ENCODE assay signal across 1 cellular context in genomic region chr3:71060536-71060935, GRCh38.
A peak's percentile ranks its signal among the peaks of the same experiment; 100 is the strongest.
TF ChIP-seq lines count a peak whose summit lies in the region.

No MANE protein-coding gene starts in this region.

TF ChIP-seq in HepG2, 621 proteins besides CTCF, POLR2A, EP300 and RAD21 (continued from another document and continues in another):
- TF ChIP-seq ZNF614 (CRISPR knock-in tag; IDR thresholded peaks at IDR 0.05; ENCODE audit: borderline replicate concordance), result no peak
- TF ChIP-seq SRSF1 (optimal IDR thresholded peaks at IDR 0.05; ENCODE audit: low read depth, low read length), result no peak
- TF ChIP-seq FOSL2 (CRISPR knock-in tag; IDR thresholded peaks at IDR 0.05), result no peak
- no peak for TF ChIP-seq ZNF432 (CRISPR knock-in tag; IDR thresholded peaks at IDR 0.05; ENCODE audit: borderline replicate concordance)
- TF ChIP-seq ZNF512 (CRISPR knock-in tag; IDR thresholded peaks at IDR 0.05), result no peak
- no peak for TF ChIP-seq SETDB1 (CRISPR knock-in tag; IDR thresholded peaks at IDR 0.05; ENCODE audit: borderline replicate concordance)
- TF ChIP-seq ZFP91 (CRISPR knock-in tag; IDR thresholded peaks at IDR 0.05; ENCODE audit: borderline replicate concordance), result no peak
- TF ChIP-seq ZNF407 (CRISPR knock-in tag; IDR thresholded peaks at IDR 0.05; ENCODE audit: not compliant biosample characterization), result no peak
- no peak for TF ChIP-seq ZNF292 (CRISPR knock-in tag; IDR thresholded peaks at IDR 0.05; ENCODE audit: borderline replicate concordance, low read depth)
- TF ChIP-seq ZNF703 (CRISPR knock-in tag; IDR thresholded peaks at IDR 0.05; ENCODE audit: borderline replicate concordance), result no peak
- no peak for TF ChIP-seq ZNF275 (CRISPR knock-in tag; IDR thresholded peaks at IDR 0.05; ENCODE audit: borderline replicate concordance)
- TF ChIP-seq SP140L (CRISPR knock-in tag; IDR thresholded peaks at IDR 0.05; ENCODE audit: borderline replicate concordance), result 0 out of 2 replicates have a peak, but pooled peaks have one; percentile 49
- TF ChIP-seq KIAA2018 (CRISPR knock-in tag; IDR thresholded peaks at IDR 0.05; ENCODE audit: borderline replicate concordance), result no peak
- TF ChIP-seq ONECUT2 (CRISPR knock-in tag; IDR thresholded peaks at IDR 0.05), result peak; percentile 62
- TF ChIP-seq EEA1 (CRISPR knock-in tag; IDR thresholded peaks at IDR 0.05; ENCODE audit: borderline replicate concordance), result no peak
- TF ChIP-seq ZNF615 (CRISPR knock-in tag; IDR thresholded peaks at IDR 0.05; ENCODE audit: borderline replicate concordance), result no peak
- no peak for TF ChIP-seq ZNF746 (CRISPR knock-in tag; IDR thresholded peaks at IDR 0.05)
- no peak for TF ChIP-seq ZNF205 (CRISPR knock-in tag; IDR thresholded peaks at IDR 0.05)
- no peak for TF ChIP-seq E2F2 (CRISPR knock-in tag; IDR thresholded peaks at IDR 0.05; ENCODE audit: borderline replicate concordance)
- no peak for TF ChIP-seq ZNF354B (CRISPR knock-in tag; IDR thresholded peaks at IDR 0.05)
- no peak for TF ChIP-seq MXD4 (CRISPR knock-in tag; IDR thresholded peaks at IDR 0.05)
- TF ChIP-seq TCF7 (IDR thresholded peaks at IDR 0.05; ENCODE audit: low read depth), result peak; percentile 99
- peak; percentile 95 for TF ChIP-seq HMG20A (CRISPR knock-in tag; IDR thresholded peaks at IDR 0.05; ENCODE audit: borderline replicate concordance)
- no peak for TF ChIP-seq ZNF260 (CRISPR knock-in tag; IDR thresholded peaks at IDR 0.05; ENCODE audit: borderline replicate concordance, low read depth)
- TF ChIP-seq HOXA5 (CRISPR knock-in tag; IDR thresholded peaks at IDR 0.05), result no peak
- TF ChIP-seq ZNF800 (CRISPR knock-in tag; IDR thresholded peaks at IDR 0.05), result no peak
- TF ChIP-seq SIX1 (CRISPR knock-in tag; IDR thresholded peaks at IDR 0.05; ENCODE audit: borderline replicate concordance), result peak; percentile 97
- no peak for TF ChIP-seq HIVEP1 (CRISPR knock-in tag; IDR thresholded peaks at IDR 0.05)
- TF ChIP-seq GFI1 (CRISPR knock-in tag; IDR thresholded peaks at IDR 0.05; ENCODE audit: borderline replicate concordance), result peak; percentile 88
- no peak for TF ChIP-seq PBX3 (CRISPR knock-in tag; IDR thresholded peaks at IDR 0.05; ENCODE audit: borderline replicate concordance)
